Comparison of ENCODE assay signal across 1 cellular context in the genomic region with DNA sequence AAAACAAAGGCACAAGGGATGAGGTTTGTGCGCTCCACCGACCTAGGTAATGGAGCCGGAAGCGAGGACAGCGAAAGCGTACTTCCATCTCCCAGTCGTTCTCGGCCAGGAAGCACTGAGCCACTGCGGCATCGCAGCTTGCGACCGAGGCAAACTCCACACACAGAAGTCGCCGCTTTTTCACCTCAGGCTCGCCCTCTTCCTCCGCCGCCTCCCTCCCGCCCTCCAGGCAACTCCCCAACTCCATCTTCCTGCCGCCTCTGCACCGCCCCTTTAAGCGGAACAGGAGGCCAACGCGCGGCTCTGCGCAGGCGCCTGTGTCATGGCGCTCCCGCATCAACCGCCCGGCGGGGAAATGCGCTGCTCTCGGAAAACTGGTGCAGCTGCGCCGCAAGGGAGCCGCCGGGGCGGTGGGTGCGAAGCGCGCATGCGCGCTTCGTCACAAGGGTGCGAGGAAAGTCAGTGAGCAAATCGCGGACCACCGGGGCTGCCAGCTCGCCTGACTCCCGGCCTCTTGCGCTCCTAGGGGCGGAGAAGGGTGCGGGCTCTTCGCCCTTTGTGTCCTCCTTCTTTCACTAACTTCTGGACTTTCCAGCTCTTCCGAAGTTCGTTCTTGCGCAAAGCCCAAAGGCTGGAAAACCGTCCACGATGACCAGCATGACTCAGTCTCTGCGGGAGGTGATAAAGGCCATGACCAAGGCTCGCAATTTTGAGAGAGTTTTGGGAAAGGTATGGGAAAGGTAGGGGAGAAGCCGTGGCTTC.
TF ChIP-seq lines count a peak whose summit lies in the region.

A gene (plus strand): TSS at position 462 of the 762 bp plus-strand sequence. CDS start 187 bp downstream, at position 649.
A gene with protein sequence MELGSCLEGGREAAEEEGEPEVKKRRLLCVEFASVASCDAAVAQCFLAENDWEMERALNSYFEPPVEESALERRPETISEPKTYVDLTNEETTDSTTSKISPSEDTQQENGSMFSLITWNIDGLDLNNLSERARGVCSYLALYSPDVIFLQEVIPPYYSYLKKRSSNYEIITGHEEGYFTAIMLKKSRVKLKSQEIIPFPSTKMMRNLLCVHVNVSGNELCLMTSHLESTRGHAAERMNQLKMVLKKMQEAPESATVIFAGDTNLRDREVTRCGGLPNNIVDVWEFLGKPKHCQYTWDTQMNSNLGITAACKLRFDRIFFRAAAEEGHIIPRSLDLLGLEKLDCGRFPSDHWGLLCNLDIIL (minus strand): TSS at position 284 of the 762 bp plus-strand sequence. CDS start 37 bp downstream, at position 247.

TF ChIP-seq in GM12878, 131 proteins besides CTCF, POLR2A, EP300 and RAD21 (continued from another document and continues in another):
- TF ChIP-seq, protein P1, sequence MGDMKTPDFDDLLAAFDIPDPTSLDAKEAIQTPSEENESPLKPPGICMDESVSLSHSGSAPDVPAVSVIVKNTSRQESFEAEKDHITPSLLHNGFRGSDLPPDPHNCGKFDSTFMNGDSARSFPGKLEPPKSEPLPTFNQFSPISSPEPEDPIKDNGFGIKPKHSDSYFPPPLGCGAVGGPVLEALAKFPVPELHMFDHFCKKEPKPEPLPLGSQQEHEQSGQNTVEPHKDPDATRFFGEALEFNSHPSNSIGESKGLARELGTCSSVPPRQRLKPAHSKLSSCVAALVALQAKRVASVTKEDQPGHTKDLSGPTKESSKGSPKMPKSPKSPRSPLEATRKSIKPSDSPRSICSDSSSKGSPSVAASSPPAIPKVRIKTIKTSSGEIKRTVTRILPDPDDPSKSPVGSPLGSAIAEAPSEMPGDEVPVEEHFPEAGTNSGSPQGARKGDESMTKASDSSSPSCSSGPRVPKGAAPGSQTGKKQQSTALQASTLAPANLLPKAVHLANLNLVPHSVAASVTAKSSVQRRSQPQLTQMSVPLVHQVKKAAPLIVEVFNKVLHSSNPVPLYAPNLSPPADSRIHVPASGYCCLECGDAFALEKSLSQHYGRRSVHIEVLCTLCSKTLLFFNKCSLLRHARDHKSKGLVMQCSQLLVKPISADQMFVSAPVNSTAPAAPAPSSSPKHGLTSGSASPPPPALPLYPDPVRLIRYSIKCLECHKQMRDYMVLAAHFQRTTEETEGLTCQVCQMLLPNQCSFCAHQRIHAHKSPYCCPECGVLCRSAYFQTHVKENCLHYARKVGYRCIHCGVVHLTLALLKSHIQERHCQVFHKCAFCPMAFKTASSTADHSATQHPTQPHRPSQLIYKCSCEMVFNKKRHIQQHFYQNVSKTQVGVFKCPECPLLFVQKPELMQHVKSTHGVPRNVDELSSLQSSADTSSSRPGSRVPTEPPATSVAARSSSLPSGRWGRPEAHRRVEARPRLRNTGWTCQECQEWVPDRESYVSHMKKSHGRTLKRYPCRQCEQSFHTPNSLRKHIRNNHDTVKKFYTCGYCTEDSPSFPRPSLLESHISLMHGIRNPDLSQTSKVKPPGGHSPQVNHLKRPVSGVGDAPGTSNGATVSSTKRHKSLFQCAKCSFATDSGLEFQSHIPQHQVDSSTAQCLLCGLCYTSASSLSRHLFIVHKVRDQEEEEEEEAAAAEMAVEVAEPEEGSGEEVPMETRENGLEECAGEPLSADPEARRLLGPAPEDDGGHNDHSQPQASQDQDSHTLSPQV (IDR thresholded peaks at IDR 0.05), result no peak
- TF ChIP-seq, protein P2, sequence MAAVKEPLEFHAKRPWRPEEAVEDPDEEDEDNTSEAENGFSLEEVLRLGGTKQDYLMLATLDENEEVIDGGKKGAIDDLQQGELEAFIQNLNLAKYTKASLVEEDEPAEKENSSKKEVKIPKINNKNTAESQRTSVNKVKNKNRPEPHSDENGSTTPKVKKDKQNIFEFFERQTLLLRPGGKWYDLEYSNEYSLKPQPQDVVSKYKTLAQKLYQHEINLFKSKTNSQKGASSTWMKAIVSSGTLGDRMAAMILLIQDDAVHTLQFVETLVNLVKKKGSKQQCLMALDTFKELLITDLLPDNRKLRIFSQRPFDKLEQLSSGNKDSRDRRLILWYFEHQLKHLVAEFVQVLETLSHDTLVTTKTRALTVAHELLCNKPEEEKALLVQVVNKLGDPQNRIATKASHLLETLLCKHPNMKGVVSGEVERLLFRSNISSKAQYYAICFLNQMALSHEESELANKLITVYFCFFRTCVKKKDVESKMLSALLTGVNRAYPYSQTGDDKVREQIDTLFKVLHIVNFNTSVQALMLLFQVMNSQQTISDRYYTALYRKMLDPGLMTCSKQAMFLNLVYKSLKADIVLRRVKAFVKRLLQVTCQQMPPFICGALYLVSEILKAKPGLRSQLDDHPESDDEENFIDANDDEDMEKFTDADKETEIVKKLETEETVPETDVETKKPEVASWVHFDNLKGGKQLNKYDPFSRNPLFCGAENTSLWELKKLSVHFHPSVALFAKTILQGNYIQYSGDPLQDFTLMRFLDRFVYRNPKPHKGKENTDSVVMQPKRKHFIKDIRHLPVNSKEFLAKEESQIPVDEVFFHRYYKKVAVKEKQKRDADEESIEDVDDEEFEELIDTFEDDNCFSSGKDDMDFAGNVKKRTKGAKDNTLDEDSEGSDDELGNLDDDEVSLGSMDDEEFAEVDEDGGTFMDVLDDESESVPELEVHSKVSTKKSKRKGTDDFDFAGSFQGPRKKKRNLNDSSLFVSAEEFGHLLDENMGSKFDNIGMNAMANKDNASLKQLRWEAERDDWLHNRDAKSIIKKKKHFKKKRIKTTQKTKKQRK (IDR thresholded peaks at IDR 0.05; ENCODE audit: low read depth, low read length), result no peak
- TF ChIP-seq GATAD2B (conservative IDR thresholded peaks at IDR 0.05; ENCODE audit: low read depth), result no peak
- TF ChIP-seq ZSCAN29 (IDR thresholded peaks at IDR 0.05), result no peak
- TF ChIP-seq, protein P3, sequence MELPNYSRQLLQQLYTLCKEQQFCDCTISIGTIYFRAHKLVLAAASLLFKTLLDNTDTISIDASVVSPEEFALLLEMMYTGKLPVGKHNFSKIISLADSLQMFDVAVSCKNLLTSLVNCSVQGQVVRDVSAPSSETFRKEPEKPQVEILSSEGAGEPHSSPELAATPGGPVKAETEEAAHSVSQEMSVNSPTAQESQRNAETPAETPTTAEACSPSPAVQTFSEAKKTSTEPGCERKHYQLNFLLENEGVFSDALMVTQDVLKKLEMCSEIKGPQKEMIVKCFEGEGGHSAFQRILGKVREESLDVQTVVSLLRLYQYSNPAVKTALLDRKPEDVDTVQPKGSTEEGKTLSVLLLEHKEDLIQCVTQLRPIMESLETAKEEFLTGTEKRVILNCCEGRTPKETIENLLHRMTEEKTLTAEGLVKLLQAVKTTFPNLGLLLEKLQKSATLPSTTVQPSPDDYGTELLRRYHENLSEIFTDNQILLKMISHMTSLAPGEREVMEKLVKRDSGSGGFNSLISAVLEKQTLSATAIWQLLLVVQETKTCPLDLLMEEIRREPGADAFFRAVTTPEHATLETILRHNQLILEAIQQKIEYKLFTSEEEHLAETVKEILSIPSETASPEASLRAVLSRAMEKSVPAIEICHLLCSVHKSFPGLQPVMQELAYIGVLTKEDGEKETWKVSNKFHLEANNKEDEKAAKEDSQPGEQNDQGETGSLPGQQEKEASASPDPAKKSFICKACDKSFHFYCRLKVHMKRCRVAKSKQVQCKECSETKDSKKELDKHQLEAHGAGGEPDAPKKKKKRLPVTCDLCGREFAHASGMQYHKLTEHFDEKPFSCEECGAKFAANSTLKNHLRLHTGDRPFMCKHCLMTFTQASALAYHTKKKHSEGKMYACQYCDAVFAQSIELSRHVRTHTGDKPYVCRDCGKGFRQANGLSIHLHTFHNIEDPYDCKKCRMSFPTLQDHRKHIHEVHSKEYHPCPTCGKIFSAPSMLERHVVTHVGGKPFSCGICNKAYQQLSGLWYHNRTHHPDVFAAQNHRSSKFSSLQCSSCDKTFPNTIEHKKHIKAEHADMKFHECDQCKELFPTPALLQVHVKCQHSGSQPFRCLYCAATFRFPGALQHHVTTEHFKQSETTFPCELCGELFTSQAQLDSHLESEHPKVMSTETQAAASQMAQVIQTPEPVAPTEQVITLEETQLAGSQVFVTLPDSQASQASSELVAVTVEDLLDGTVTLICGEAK (IDR thresholded peaks at IDR 0.05; ENCODE audit: borderline replicate concordance), result peak; percentile 93
- TF ChIP-seq, protein P4, sequence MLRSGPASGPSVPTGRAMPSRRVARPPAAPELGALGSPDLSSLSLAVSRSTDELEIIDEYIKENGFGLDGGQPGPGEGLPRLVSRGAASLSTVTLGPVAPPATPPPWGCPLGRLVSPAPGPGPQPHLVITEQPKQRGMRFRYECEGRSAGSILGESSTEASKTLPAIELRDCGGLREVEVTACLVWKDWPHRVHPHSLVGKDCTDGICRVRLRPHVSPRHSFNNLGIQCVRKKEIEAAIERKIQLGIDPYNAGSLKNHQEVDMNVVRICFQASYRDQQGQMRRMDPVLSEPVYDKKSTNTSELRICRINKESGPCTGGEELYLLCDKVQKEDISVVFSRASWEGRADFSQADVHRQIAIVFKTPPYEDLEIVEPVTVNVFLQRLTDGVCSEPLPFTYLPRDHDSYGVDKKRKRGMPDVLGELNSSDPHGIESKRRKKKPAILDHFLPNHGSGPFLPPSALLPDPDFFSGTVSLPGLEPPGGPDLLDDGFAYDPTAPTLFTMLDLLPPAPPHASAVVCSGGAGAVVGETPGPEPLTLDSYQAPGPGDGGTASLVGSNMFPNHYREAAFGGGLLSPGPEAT (IDR thresholded peaks at IDR 0.05; ENCODE audit: low read depth), result peak; percentile 86
- no peak for TF ChIP-seq ZBED1 (IDR thresholded peaks at IDR 0.05; ENCODE audit: borderline replicate concordance)
- TF ChIP-seq, protein P5, sequence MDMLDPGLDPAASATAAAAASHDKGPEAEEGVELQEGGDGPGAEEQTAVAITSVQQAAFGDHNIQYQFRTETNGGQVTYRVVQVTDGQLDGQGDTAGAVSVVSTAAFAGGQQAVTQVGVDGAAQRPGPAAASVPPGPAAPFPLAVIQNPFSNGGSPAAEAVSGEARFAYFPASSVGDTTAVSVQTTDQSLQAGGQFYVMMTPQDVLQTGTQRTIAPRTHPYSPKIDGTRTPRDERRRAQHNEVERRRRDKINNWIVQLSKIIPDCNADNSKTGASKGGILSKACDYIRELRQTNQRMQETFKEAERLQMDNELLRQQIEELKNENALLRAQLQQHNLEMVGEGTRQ (IDR thresholded peaks at IDR 0.05; ENCODE audit: borderline replicate concordance, low read depth, low read length), result no peak; the same call in 1 of the 2 replicates
- peak; percentile 6 for TF ChIP-seq HDAC6 (IDR thresholded peaks at IDR 0.05; ENCODE audit: unreplicated experiment)
- peak; percentile 35; the same call in 1 of the 2 replicates for TF ChIP-seq SPI1 (IDR thresholded peaks at IDR 0.05; ENCODE audit: borderline replicate concordance, insufficient read depth, low read depth, low read length)
- TF ChIP-seq SREBF2 (IDR thresholded peaks at IDR 0.05; ENCODE audit: low read length), result no peak
- TF ChIP-seq PAX5 (IDR thresholded peaks at IDR 0.05; ENCODE audit: borderline replicate concordance, low read depth, low read length), result no peak
- TF ChIP-seq SIN3A (IDR thresholded peaks at IDR 0.05; ENCODE audit: low read depth, low read length), result no peak
- TF ChIP-seq BMI1 (IDR thresholded peaks at IDR 0.05; ENCODE audit: borderline replicate concordance), result no peak
- TF ChIP-seq MYC (IDR thresholded peaks at IDR 0.05; ENCODE audit: insufficient read depth, insufficient read length, insufficient replicate concordance, low read length, severe bottlenecking), result no peak
- no peak for TF ChIP-seq TBL1XR1 (IDR thresholded peaks at IDR 0.05; ENCODE audit: low read depth, low read length)
- no peak for TF ChIP-seq RBBP5 (conservative IDR thresholded peaks at IDR 0.05)
- TF ChIP-seq RCOR1 (conservative IDR thresholded peaks at IDR 0.05; ENCODE audit: low read depth, low read length), result 0 out of 2 replicates have a peak, but pooled peaks have one; percentile 77
- no peak; the same call in 1 of the 2 replicates for TF ChIP-seq DPF2 (IDR thresholded peaks at IDR 0.05)
- TF ChIP-seq JUND (IDR thresholded peaks at IDR 0.05; ENCODE audit: low read depth, low read length), result no peak
- TF ChIP-seq TAF1 (IDR thresholded peaks at IDR 0.05; ENCODE audit: borderline replicate concordance, low read depth, low read length), result peak; percentile 62; the same call in 1 of the 2 replicates
- TF ChIP-seq NRF1 (conservative IDR thresholded peaks at IDR 0.05; ENCODE audit: low read depth, low read length), result peak; percentile 88
- TF ChIP-seq CHD4 (IDR thresholded peaks at IDR 0.05), result no peak
- TF ChIP-seq, protein P6, sequence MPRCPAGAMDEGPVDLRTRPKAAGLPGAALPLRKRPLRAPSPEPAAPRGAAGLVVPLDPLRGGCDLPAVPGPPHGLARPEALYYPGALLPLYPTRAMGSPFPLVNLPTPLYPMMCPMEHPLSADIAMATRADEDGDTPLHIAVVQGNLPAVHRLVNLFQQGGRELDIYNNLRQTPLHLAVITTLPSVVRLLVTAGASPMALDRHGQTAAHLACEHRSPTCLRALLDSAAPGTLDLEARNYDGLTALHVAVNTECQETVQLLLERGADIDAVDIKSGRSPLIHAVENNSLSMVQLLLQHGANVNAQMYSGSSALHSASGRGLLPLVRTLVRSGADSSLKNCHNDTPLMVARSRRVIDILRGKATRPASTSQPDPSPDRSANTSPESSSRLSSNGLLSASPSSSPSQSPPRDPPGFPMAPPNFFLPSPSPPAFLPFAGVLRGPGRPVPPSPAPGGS (IDR thresholded peaks at IDR 0.05; ENCODE audit: borderline replicate concordance, insufficient read depth, low read depth, low read length, poor library complexity, severe bottlenecking), result no peak
- peak; percentile 85 for TF ChIP-seq POLR2AphosphoS2 (IDR thresholded peaks at IDR 0.05; ENCODE audit: low read depth, low read length)
- TF ChIP-seq HDAC2 (IDR thresholded peaks at IDR 0.05), result no peak
- TF ChIP-seq, protein P7, sequence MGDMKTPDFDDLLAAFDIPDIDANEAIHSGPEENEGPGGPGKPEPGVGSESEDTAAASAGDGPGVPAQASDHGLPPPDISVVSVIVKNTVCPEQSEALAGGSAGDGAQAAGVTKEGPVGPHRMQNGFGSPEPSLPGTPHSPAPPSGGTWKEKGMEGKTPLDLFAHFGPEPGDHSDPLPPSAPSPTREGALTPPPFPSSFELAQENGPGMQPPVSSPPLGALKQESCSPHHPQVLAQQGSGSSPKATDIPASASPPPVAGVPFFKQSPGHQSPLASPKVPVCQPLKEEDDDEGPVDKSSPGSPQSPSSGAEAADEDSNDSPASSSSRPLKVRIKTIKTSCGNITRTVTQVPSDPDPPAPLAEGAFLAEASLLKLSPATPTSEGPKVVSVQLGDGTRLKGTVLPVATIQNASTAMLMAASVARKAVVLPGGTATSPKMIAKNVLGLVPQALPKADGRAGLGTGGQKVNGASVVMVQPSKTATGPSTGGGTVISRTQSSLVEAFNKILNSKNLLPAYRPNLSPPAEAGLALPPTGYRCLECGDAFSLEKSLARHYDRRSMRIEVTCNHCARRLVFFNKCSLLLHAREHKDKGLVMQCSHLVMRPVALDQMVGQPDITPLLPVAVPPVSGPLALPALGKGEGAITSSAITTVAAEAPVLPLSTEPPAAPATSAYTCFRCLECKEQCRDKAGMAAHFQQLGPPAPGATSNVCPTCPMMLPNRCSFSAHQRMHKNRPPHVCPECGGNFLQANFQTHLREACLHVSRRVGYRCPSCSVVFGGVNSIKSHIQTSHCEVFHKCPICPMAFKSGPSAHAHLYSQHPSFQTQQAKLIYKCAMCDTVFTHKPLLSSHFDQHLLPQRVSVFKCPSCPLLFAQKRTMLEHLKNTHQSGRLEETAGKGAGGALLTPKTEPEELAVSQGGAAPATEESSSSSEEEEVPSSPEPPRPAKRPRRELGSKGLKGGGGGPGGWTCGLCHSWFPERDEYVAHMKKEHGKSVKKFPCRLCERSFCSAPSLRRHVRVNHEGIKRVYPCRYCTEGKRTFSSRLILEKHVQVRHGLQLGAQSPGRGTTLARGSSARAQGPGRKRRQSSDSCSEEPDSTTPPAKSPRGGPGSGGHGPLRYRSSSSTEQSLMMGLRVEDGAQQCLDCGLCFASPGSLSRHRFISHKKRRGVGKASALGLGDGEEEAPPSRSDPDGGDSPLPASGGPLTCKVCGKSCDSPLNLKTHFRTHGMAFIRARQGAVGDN (IDR thresholded peaks at IDR 0.05), result peak; percentile 49; the same call in 1 of the 2 replicates
- TF ChIP-seq TARDBP (IDR thresholded peaks at IDR 0.05; ENCODE audit: borderline replicate concordance), result no peak
- TF ChIP-seq TCF3 (IDR thresholded peaks at IDR 0.05; ENCODE audit: borderline replicate concordance, insufficient read depth, low read depth, low read length), result 0 out of 2 replicates have a peak, but pooled peaks have one; percentile 46
- no peak for TF ChIP-seq NFXL1 (IDR thresholded peaks at IDR 0.05; ENCODE audit: borderline replicate concordance)
